In genomic region chr2:24075915-24076848, GRCh38 we compare ENCODE assay signal across 1 cellular context.
TF ChIP-seq lines count a peak whose summit lies in the region.

Gene SF3B6 (minus strand): TSS chr2:24076326. CDS start chr2:24076229, 97 bp downstream.

TF ChIP-seq in HepG2, 621 proteins besides CTCF, POLR2A, EP300 and RAD21 (continued from another document and continues in another):
- peak; percentile 92 for TF ChIP-seq HMGXB3 (CRISPR knock-in tag; IDR thresholded peaks at IDR 0.05; ENCODE audit: borderline replicate concordance)
- no peak for TF ChIP-seq ZNF446 (CRISPR knock-in tag; IDR thresholded peaks at IDR 0.05)
- TF ChIP-seq CSRNP1 (CRISPR knock-in tag; IDR thresholded peaks at IDR 0.05) = peak; percentile 93
- TF ChIP-seq, protein P1, sequence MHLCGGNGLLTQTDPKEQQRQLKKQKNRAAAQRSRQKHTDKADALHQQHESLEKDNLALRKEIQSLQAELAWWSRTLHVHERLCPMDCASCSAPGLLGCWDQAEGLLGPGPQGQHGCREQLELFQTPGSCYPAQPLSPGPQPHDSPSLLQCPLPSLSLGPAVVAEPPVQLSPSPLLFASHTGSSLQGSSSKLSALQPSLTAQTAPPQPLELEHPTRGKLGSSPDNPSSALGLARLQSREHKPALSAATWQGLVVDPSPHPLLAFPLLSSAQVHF (CRISPR knock-in tag; IDR thresholded peaks at IDR 0.05) = peak; percentile 43
- no peak; the same call in 1 of the 2 replicates for TF ChIP-seq ZNF326 (CRISPR knock-in tag; IDR thresholded peaks at IDR 0.05; ENCODE audit: borderline replicate concordance)
- TF ChIP-seq, protein P2, sequence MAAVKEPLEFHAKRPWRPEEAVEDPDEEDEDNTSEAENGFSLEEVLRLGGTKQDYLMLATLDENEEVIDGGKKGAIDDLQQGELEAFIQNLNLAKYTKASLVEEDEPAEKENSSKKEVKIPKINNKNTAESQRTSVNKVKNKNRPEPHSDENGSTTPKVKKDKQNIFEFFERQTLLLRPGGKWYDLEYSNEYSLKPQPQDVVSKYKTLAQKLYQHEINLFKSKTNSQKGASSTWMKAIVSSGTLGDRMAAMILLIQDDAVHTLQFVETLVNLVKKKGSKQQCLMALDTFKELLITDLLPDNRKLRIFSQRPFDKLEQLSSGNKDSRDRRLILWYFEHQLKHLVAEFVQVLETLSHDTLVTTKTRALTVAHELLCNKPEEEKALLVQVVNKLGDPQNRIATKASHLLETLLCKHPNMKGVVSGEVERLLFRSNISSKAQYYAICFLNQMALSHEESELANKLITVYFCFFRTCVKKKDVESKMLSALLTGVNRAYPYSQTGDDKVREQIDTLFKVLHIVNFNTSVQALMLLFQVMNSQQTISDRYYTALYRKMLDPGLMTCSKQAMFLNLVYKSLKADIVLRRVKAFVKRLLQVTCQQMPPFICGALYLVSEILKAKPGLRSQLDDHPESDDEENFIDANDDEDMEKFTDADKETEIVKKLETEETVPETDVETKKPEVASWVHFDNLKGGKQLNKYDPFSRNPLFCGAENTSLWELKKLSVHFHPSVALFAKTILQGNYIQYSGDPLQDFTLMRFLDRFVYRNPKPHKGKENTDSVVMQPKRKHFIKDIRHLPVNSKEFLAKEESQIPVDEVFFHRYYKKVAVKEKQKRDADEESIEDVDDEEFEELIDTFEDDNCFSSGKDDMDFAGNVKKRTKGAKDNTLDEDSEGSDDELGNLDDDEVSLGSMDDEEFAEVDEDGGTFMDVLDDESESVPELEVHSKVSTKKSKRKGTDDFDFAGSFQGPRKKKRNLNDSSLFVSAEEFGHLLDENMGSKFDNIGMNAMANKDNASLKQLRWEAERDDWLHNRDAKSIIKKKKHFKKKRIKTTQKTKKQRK (IDR thresholded peaks at IDR 0.05; ENCODE audit: low read length) = no peak
- TF ChIP-seq, protein P3, sequence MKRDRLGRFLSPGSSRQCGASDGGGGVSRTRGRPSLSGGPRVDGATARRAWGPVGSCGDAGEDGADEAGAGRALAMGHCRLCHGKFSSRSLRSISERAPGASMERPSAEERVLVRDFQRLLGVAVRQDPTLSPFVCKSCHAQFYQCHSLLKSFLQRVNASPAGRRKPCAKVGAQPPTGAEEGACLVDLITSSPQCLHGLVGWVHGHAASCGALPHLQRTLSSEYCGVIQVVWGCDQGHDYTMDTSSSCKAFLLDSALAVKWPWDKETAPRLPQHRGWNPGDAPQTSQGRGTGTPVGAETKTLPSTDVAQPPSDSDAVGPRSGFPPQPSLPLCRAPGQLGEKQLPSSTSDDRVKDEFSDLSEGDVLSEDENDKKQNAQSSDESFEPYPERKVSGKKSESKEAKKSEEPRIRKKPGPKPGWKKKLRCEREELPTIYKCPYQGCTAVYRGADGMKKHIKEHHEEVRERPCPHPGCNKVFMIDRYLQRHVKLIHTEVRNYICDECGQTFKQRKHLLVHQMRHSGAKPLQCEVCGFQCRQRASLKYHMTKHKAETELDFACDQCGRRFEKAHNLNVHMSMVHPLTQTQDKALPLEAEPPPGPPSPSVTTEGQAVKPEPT (CRISPR knock-in tag; IDR thresholded peaks at IDR 0.05; ENCODE audit: low read depth) = peak; percentile 56; the same call in 1 of the 2 replicates
- peak; percentile 96 for TF ChIP-seq ARID4A (CRISPR knock-in tag; IDR thresholded peaks at IDR 0.05; ENCODE audit: borderline replicate concordance)
- TF ChIP-seq PITX1 (CRISPR knock-in tag; IDR thresholded peaks at IDR 0.05) = peak; percentile 92
- peak; percentile 73 for TF ChIP-seq SKI (IDR thresholded peaks at IDR 0.05; ENCODE audit: partially characterized antibody)
- TF ChIP-seq ZFY (CRISPR knock-in tag; IDR thresholded peaks at IDR 0.05) = peak; percentile 72
- peak; percentile 99 for TF ChIP-seq ZNF567 (CRISPR knock-in tag; IDR thresholded peaks at IDR 0.05; ENCODE audit: borderline replicate concordance)
- TF ChIP-seq ZNF790 (CRISPR knock-in tag; IDR thresholded peaks at IDR 0.05; ENCODE audit: borderline replicate concordance) = peak; percentile 73; the same call in 1 of the 2 replicates
- peak; percentile 98 for TF ChIP-seq ZMYM4 (CRISPR knock-in tag; IDR thresholded peaks at IDR 0.05)
- TF ChIP-seq TEAD3 (CRISPR knock-in tag; optimal IDR thresholded peaks at IDR 0.05; ENCODE audit: borderline replicate concordance) = peak; percentile 89
- peak; percentile 41; the same call in 1 of the 2 replicates for TF ChIP-seq NR2F6 (IDR thresholded peaks at IDR 0.05)
- TF ChIP-seq NR2F6 (CRISPR knock-in tag; IDR thresholded peaks at IDR 0.05) = peak; percentile 74; the same call in 1 of the 2 replicates
- peak; percentile 87; the same call in 1 of the 2 replicates for TF ChIP-seq ZNF678 (CRISPR knock-in tag; IDR thresholded peaks at IDR 0.05)
- TF ChIP-seq SOX13 (IDR thresholded peaks at IDR 0.05) = 0 out of 2 replicates have a peak, but pooled peaks have one; percentile 9
- TF ChIP-seq SOX13 (CRISPR knock-in tag; conservative IDR thresholded peaks at IDR 0.05 in 1 of 2, IDR thresholded peaks at IDR 0.05 in 1 of 2) = peak in 1 of 2 experiments; percentile 83; a peak in 2 of 4 replicates
- peak; percentile 92 for TF ChIP-seq ATF7-NPFF (CRISPR knock-in tag; IDR thresholded peaks at IDR 0.05; ENCODE audit: low read depth)
- peak; percentile 97 for TF ChIP-seq ZHX1 (CRISPR knock-in tag; IDR thresholded peaks at IDR 0.05; ENCODE audit: low read depth)
- TF ChIP-seq ZBTB7A (CRISPR knock-in tag; IDR thresholded peaks at IDR 0.05) = no peak
- peak; percentile 74; the same call in 1 of the 2 replicates for TF ChIP-seq CENPT (CRISPR knock-in tag; IDR thresholded peaks at IDR 0.05; ENCODE audit: low read depth)
- peak; percentile 92 for TF ChIP-seq SNAPC2 (CRISPR knock-in tag; IDR thresholded peaks at IDR 0.05)
- no peak; the same call in 1 of the 2 replicates for TF ChIP-seq ZNF83 (CRISPR knock-in tag; IDR thresholded peaks at IDR 0.05; ENCODE audit: borderline replicate concordance)
- TF ChIP-seq KDM6A (CRISPR knock-in tag; IDR thresholded peaks at IDR 0.05; ENCODE audit: low read depth) = peak; percentile 49; the same call in 1 of the 2 replicates
- peak; percentile 83; the same call in 1 of the 2 replicates for TF ChIP-seq SNAI1 (CRISPR knock-in tag; IDR thresholded peaks at IDR 0.05; ENCODE audit: borderline replicate concordance)
- TF ChIP-seq CBX2 (IDR thresholded peaks at IDR 0.05; ENCODE audit: low read depth, low read length) = no peak
- peak; percentile 15; the same call in 1 of the 2 replicates for TF ChIP-seq CBX2 (CRISPR knock-in tag; IDR thresholded peaks at IDR 0.05; ENCODE audit: low read depth)
- TF ChIP-seq, protein P4, sequence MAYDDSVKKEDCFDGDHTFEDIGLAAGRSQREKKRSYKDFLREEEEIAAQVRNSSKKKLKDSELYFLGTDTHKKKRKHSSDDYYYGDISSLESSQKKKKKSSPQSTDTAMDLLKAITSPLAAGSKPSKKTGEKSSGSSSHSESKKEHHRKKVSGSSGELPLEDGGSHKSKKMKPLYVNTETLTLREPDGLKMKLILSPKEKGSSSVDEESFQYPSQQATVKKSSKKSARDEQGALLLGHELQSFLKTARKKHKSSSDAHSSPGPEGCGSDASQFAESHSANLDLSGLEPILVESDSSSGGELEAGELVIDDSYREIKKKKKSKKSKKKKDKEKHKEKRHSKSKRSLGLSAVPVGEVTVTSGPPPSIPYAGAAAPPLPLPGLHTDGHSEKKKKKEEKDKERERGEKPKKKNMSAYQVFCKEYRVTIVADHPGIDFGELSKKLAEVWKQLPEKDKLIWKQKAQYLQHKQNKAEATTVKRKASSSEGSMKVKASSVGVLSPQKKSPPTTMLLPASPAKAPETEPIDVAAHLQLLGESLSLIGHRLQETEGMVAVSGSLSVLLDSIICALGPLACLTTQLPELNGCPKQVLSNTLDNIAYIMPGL (CRISPR knock-in tag; IDR thresholded peaks at IDR 0.05; ENCODE audit: borderline replicate concordance in 1 of 2, low read depth in 1 of 2) = peak; percentile 97 to 98
- TF ChIP-seq GABPB1 (CRISPR knock-in tag; IDR thresholded peaks at IDR 0.05) = peak; percentile 99
- peak; percentile 99; the same call in 1 of the 2 replicates for TF ChIP-seq ZNF788 (CRISPR knock-in tag; IDR thresholded peaks at IDR 0.05; ENCODE audit: borderline replicate concordance)
- no peak for TF ChIP-seq ZC3H4 (CRISPR knock-in tag; IDR thresholded peaks at IDR 0.05; ENCODE audit: borderline replicate concordance)
- no peak for TF ChIP-seq GLI4 (CRISPR knock-in tag; IDR thresholded peaks at IDR 0.05; ENCODE audit: borderline replicate concordance)
